12 cellular contexts compared by ENCODE assay signal in the genomic region with DNA sequence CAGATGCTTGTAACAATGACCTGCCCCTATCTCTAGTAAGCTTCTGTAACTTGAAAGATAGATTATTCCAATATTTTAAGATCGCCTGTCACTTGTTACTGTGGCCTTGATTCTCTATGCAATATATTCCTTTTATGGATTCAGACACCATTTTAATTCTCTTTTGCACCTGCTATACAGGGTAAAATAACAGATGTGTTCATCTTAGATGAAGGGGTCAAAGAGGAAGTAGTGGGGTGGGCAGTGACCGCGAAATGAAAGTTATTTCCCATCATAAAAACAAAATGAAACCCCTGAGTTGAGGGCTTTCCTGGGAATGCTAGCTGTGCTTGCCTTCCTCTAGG.
DNase-seq lines count a peak whose midpoint lies in the region; ATAC-seq and TF ChIP-seq lines count a peak whose summit lies in the region.
"Had no signal": no experiment of that assay in that cellular context is flagged by ENCODE, and none has a peak within 500 bp of the region (broad histone marks: within the 10 kb centered on the region; RNA-seq: fewer than 3 reads in every experiment).

No MANE protein-coding gene starts in this region.

- H4K20me1 ChIP-seq in HCT116 (ENCODE audit: insufficient read depth) (no peaks in the 10 kb centered on the region), neural progenitor cell (ENCODE audit: low read depth) (no peaks in the 10 kb centered on the region)

- no peaks in the 10 kb centered on the region for H3K9me2 ChIP-seq in HCT116 (ENCODE audit: insufficient read depth)

- peaks cover 3 to 59% of the 10 kb centered on the region in 2 experiments; a peak in 3 of 4 replicates for H3K4me1 ChIP-seq in HCT116 (ENCODE audit: control insufficient read depth in 1 of 2, insufficient read depth in 2 of 2, low read length in 2 of 2)
- peaks cover 2% of the 10 kb centered on the region for H3K4me1 ChIP-seq in neural progenitor cell
- H3K4me1 ChIP-seq: lower lobe of right lung had no signal

- TF ChIP-seq CTCF in activated CD8-positive, alpha-beta T cell treated with anti-CD3 and anti-CD28 coated beads for 36 hours (IDR thresholded peaks at IDR 0.05) = no peak
- TF ChIP-seq CTCF in HCT116 (IDR thresholded peaks at IDR 0.05 in 2 of 3, conservative IDR thresholded peaks at IDR 0.05 in 1 of 3; ENCODE audit: borderline replicate concordance in 1 of 3, insufficient read depth in 1 of 3, low read depth in 2 of 3, low read length in 2 of 3) = no peak
- TF ChIP-seq CTCF in neural progenitor cell (IDR thresholded peaks at IDR 0.05) = no peak

- H3K4me3 Mint-ChIP-seq in activated CD8-positive, alpha-beta T cell treated with anti-CD3 and anti-CD28 coated beads for 36 hours = peak overlapping the region; percentile 51
- H3K4me3 Mint-ChIP-seq in activated CD8-positive, alpha-beta T cell treated with anti-CD3 and anti-CD28 coated beads, Interleukin-2, amount 10 ng/mL, durations not matched to agents 7 days and 5 days = no peak overlapping the region
- no peak overlapping the region for H3K4me3 Mint-ChIP-seq in neural progenitor cell
- H3K4me3 Mint-ChIP-seq: brain had no signal

- H3K9me3 ChIP-seq in HCT116 (ENCODE audit: control insufficient read depth in 1 of 2, insufficient read depth in 1 of 2, low read depth in 1 of 2, low read length in 2 of 2) = no peaks in the 10 kb centered on the region
- no peaks in the 10 kb centered on the region for H3K9me3 ChIP-seq in neural progenitor cell (ENCODE audit: low read depth)
- H3K9me3 ChIP-seq: lower lobe of right lung, right lobe of liver had no signal

- no peak for TF ChIP-seq POLR2A in HCT116 (IDR thresholded peaks at IDR 0.05; ENCODE audit: borderline replicate concordance, extremely low read depth, insufficient read depth, insufficient read length)

- intact Hi-C loops in activated CD8-positive, alpha-beta T cell treated with anti-CD3 and anti-CD28 coated beads for 36 hours (cut with micrococcal nuclease) = loop anchor here (10.0 kb wide), 2 partner anchors 122 to 442 kb away; partner anchors contain the start of gene EIF4E
- intact Hi-C loops in HCT116 (cut with micrococcal nuclease) = no loop called here

- CTCF ChIA-PET in activated CD8-positive, alpha-beta T cell treated with anti-CD3 and anti-CD28 coated beads for 36 hours (lab: Charles Lee) = interaction anchor here (0.8 to 3.7 kb wide), 5 partner anchors 11 to 513 kb away, joined by 3 to 20 read pairs (median 4); partner anchors contain the start of gene METAP1
- CTCF ChIA-PET in activated CD8-positive, alpha-beta T cell treated with anti-CD3 and anti-CD28 coated beads, Interleukin-2, amount 10 ng/mL, durations not matched to agents 7 days and 5 days (lab: Charles Lee) = interaction anchor here (1.0 to 3.3 kb wide), 2 partner anchors 15 to 331 kb away, joined by 3 to 13 read pairs; no protein-coding TSS in a partner anchor
- CTCF ChIA-PET in HCT116 (lab: Charles Lee) = no interaction called here
- CTCF ChIA-PET in HEK293T (lab: Yijun Ruan, JAX) = no interaction called here

- no peak overlapping the region for H3K27ac ChIP-seq in HCT116 (ENCODE audit: low read depth, low read length)
- no peak overlapping the region for H3K27ac ChIP-seq in neural progenitor cell
- H3K27ac ChIP-seq: lower lobe of right lung, right lobe of liver had no signal

- peak overlapping the region; percentile 59 for H3K4me2 ChIP-seq in HCT116 (ENCODE audit: low read length)
- H3K4me2 ChIP-seq in neural progenitor cell = no peak overlapping the region

- peaks cover 74% of the 10 kb centered on the region for H3K4me1 Mint-ChIP-seq in activated CD8-positive, alpha-beta T cell treated with anti-CD3 and anti-CD28 coated beads for 36 hours (ENCODE audit: low read depth)
- peaks cover 34% of the 10 kb centered on the region for H3K4me1 Mint-ChIP-seq in activated CD8-positive, alpha-beta T cell treated with anti-CD3 and anti-CD28 coated beads, Interleukin-2, amount 10 ng/mL, durations not matched to agents 7 days and 5 days (ENCODE audit: low read depth)
- no peaks in the 10 kb centered on the region for H3K4me1 Mint-ChIP-seq in neural progenitor cell

- H3K4me3 ChIP-seq in HCT116 (replicated peaks in 1 of 2; ENCODE audit: low read depth in 1 of 2, low read length in 2 of 2) (no peak overlapping the region), neural progenitor cell (no peak overlapping the region)
- H3K4me3 ChIP-seq: lower lobe of right lung, right lobe of liver had no signal

- DNase-seq in activated CD8-positive, alpha-beta T cell treated with anti-CD3 and anti-CD28 coated beads for 36 hours = no peak
- DNase-seq in activated CD8-positive, alpha-beta T cell treated with anti-CD3 and anti-CD28 coated beads, Interleukin-2, amount 10 ng/mL, durations not matched to agents 7 days and 5 days = no peak
- DNase-seq in HCT116 (ENCODE audit: low read depth, low spot score) (no peak), neural progenitor cell (ENCODE audit: low spot score) (no peak), HEK293T (ENCODE audit: extremely low spot score) (no peak), SIG-M5 treated with dmso at 0.1 percent for 504 hours (lab: John Stamatoyannopoulos, UW; ENCODE audit: unreplicated experiment) (no peak)
- DNase-seq: lower lobe of right lung, NCI-H1092 treated with DMSO at 0.1 percent for 48 hours, right lobe of liver had no signal

- ATAC-seq in activated CD8-positive, alpha-beta T cell treated with anti-CD3 and anti-CD28 coated beads for 36 hours = no peak
- ATAC-seq in activated CD8-positive, alpha-beta T cell treated with anti-CD3 and anti-CD28 coated beads, Interleukin-2, amount 10 ng/mL, durations not matched to agents 7 days and 5 days = no peak
- ATAC-seq in HCT116 (no peak), HG03460 (IDR thresholded peaks at IDR 0.05; ENCODE audit: unreplicated experiment) (peak; percentile 26), HG03196 (IDR thresholded peaks at IDR 0.05; ENCODE audit: unreplicated experiment) (no peak)
- ATAC-seq: lower lobe of right lung had no signal

- no peaks in the 10 kb centered on the region for H3F3A ChIP-seq in neural progenitor cell (ENCODE audit: low read depth)

- H3K79me2 ChIP-seq in HCT116 (ENCODE audit: insufficient read depth, low read length) = peaks cover 48% of the 10 kb centered on the region
- H3K79me2 ChIP-seq in neural progenitor cell (ENCODE audit: low read depth) = no peaks in the 10 kb centered on the region

- no peak for TF ChIP-seq RAD21 in HCT116 (IDR thresholded peaks at IDR 0.05; ENCODE audit: low read depth)

- peaks cover 3 to 10% of the 10 kb centered on the region in 2 experiments; a peak in 1 of 4 replicates for H3K36me3 ChIP-seq in HCT116 (ENCODE audit: control insufficient read depth in 1 of 2, insufficient read depth in 2 of 2, low read length in 2 of 2)
- no peaks in the 10 kb centered on the region for H3K36me3 ChIP-seq in neural progenitor cell
- H3K36me3 ChIP-seq: lower lobe of right lung, right lobe of liver had no signal

- POLR2A ChIA-PET in activated CD8-positive, alpha-beta T cell treated with anti-CD3 and anti-CD28 coated beads for 36 hours (lab: Charles Lee) = interaction anchor here (0.9 to 2.0 kb wide), 6 partner anchors 9 to 447 kb away, joined by 3 to 9 read pairs (median 4); partner anchors contain the start of gene EIF4E
- POLR2A ChIA-PET in activated CD8-positive, alpha-beta T cell treated with anti-CD3 and anti-CD28 coated beads, Interleukin-2, amount 10 ng/mL, durations not matched to agents 7 days and 5 days (lab: Charles Lee) = interaction anchor here (2.7 kb wide), 1 partner anchor 446 kb away, joined by 9 read pairs; the partner anchor contains the start of gene EIF4E
- POLR2A ChIA-PET in HCT116 (lab: Charles Lee) = no interaction called here
- POLR2A ChIA-PET in HEK293T (lab: Yijun Ruan, JAX) = no interaction called here

- H3K27me3 ChIP-seq in HCT116 (ENCODE audit: insufficient read depth, low read length) = no peaks in the 10 kb centered on the region
- no peaks in the 10 kb centered on the region for H3K27me3 ChIP-seq in neural progenitor cell
- H3K27me3 ChIP-seq: right lobe of liver had no signal

- RAD21 ChIA-PET in HCT116 (lab: Charles Lee; ENCODE audit: low non-redundant PET in 1 of 2, low total read pairs in 2 of 2, uncharacterized antibody in 2 of 2, unreplicated experiment in 2 of 2) = no interaction called here

- no peaks in the 10 kb centered on the region for H3K9me3 Mint-ChIP-seq in activated CD8-positive, alpha-beta T cell treated with anti-CD3 and anti-CD28 coated beads for 36 hours
- no peaks in the 10 kb centered on the region for H3K9me3 Mint-ChIP-seq in activated CD8-positive, alpha-beta T cell treated with anti-CD3 and anti-CD28 coated beads, Interleukin-2, amount 10 ng/mL, durations not matched to agents 7 days and 5 days (ENCODE audit: insufficient read depth)
- H3K9me3 Mint-ChIP-seq in neural progenitor cell = no peaks in the 10 kb centered on the region
- H3K9me3 Mint-ChIP-seq: brain had no signal

- no peaks in the 10 kb centered on the region for H3K27me3 Mint-ChIP-seq in activated CD8-positive, alpha-beta T cell treated with anti-CD3 and anti-CD28 coated beads for 36 hours
- H3K27me3 Mint-ChIP-seq in activated CD8-positive, alpha-beta T cell treated with anti-CD3 and anti-CD28 coated beads, Interleukin-2, amount 10 ng/mL, durations not matched to agents 7 days and 5 days (ENCODE audit: low read depth) = no peaks in the 10 kb centered on the region
- peaks cover 2% of the 10 kb centered on the region for H3K27me3 Mint-ChIP-seq in neural progenitor cell (ENCODE audit: insufficient read depth, low read depth)
- H3K27me3 Mint-ChIP-seq: brain had no signal

- no peak overlapping the region for H3K9ac ChIP-seq in HCT116 (ENCODE audit: low read length)
- no peak overlapping the region for H3K9ac ChIP-seq in neural progenitor cell

- H3K36me3 Mint-ChIP-seq in activated CD8-positive, alpha-beta T cell treated with anti-CD3 and anti-CD28 coated beads for 36 hours (ENCODE audit: low read depth) = peaks cover 34% of the 10 kb centered on the region
- H3K36me3 Mint-ChIP-seq in activated CD8-positive, alpha-beta T cell treated with anti-CD3 and anti-CD28 coated beads, Interleukin-2, amount 10 ng/mL, durations not matched to agents 7 days and 5 days (ENCODE audit: low read depth) = peaks cover 34% of the 10 kb centered on the region
- H3K36me3 Mint-ChIP-seq in neural progenitor cell = peaks cover 34% of the 10 kb centered on the region

- no peak overlapping the region for H2AFZ ChIP-seq in HCT116 (ENCODE audit: low read depth, low read length, poor library complexity, severe bottlenecking)
- no peak overlapping the region for H2AFZ ChIP-seq in neural progenitor cell (replicated peaks)

- BruUV-seq in HCT116 (replicated peaks; lab: Mats Ljungman, UMichigan) = no TSS peak

- peak overlapping the region; percentile 98 for H3K27ac Mint-ChIP-seq in activated CD8-positive, alpha-beta T cell treated with anti-CD3 and anti-CD28 coated beads for 36 hours
- no peak overlapping the region for H3K27ac Mint-ChIP-seq in activated CD8-positive, alpha-beta T cell treated with anti-CD3 and anti-CD28 coated beads, Interleukin-2, amount 10 ng/mL, durations not matched to agents 7 days and 5 days
- peak overlapping the region; percentile 55 for H3K27ac Mint-ChIP-seq in neural progenitor cell

TF ChIP-seq in HCT116, 20 proteins besides CTCF, POLR2A, EP300 and RAD21 (continues in another document):
- TF ChIP-seq CBX3 (IDR thresholded peaks at IDR 0.05; ENCODE audit: low read depth) = no peak
- TF ChIP-seq CEBPB (IDR thresholded peaks at IDR 0.05; ENCODE audit: low read depth) = no peak

TF ChIP-seq in HEK293T, 16 proteins besides CTCF, POLR2A, EP300 and RAD21 (continues in another document):
- TF ChIP-seq HDGF (IDR thresholded peaks at IDR 0.05; ENCODE audit: borderline replicate concordance) (no peak), SUZ12 (IDR thresholded peaks at IDR 0.05) (no peak)

Comparison
In these comparisons a context has a peak if more than half of its experiments do, and no peak if none do; other contexts are left out.
1. CTCF ChIA-PET loops: an anchor here in activated CD8-positive, alpha-beta T cell treated with anti-CD3 and anti-CD28 coated beads for 36 hours (0.8 to 3.7 kb wide) and activated CD8-positive, alpha-beta T cell treated with anti-CD3 and anti-CD28 coated beads, Interleukin-2, amount 10 ng/mL, durations not matched to agents 7 days and 5 days (1.0 to 3.3 kb wide); none called in HCT116 and HEK293T.
2. POLR2A ChIA-PET loops: an anchor here in activated CD8-positive, alpha-beta T cell treated with anti-CD3 and anti-CD28 coated beads for 36 hours (0.9 to 2.0 kb wide) and activated CD8-positive, alpha-beta T cell treated with anti-CD3 and anti-CD28 coated beads, Interleukin-2, amount 10 ng/mL, durations not matched to agents 7 days and 5 days (2.7 kb wide); none called in HCT116 and HEK293T.